9 cellular contexts compared by ENCODE assay signal in the genomic region with DNA sequence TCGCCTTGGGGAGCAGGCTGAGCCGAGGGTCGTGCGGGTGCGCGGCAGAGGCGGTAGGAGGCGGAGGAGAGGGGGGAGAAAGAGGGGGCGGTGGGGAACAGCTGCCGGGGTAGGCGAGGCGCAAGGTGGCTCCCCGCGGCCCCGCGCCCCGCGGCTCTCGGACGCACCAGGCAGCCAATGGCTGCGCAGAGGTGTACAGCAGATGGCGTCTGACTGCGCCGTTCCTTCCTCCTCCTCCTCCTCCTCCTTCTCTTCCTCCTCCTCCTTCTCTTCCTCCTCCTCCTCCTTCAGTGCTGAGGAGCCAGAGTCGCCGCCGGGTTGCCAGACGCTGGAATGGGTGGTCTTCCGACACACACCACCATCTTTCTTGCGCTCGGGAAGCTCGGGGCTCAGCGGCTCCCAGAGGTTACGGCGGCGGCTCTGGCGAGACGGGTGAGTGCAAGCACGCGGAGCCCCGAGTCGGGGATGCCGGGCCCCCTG. TPM values are rescaled to one million over a fixed set of nuclear protein-coding genes. Genes with fewer than 3 reads are reported as not detected.
DNase-seq lines count a peak whose midpoint lies in the region; ATAC-seq lines count a peak whose summit lies in the region.
"Had no signal": no experiment of that assay in that cellular context is flagged by ENCODE, and none has a peak within 500 bp of the region (broad histone marks: within the 10 kb centered on the region; RNA-seq: fewer than 3 reads in every experiment).

A gene with protein sequence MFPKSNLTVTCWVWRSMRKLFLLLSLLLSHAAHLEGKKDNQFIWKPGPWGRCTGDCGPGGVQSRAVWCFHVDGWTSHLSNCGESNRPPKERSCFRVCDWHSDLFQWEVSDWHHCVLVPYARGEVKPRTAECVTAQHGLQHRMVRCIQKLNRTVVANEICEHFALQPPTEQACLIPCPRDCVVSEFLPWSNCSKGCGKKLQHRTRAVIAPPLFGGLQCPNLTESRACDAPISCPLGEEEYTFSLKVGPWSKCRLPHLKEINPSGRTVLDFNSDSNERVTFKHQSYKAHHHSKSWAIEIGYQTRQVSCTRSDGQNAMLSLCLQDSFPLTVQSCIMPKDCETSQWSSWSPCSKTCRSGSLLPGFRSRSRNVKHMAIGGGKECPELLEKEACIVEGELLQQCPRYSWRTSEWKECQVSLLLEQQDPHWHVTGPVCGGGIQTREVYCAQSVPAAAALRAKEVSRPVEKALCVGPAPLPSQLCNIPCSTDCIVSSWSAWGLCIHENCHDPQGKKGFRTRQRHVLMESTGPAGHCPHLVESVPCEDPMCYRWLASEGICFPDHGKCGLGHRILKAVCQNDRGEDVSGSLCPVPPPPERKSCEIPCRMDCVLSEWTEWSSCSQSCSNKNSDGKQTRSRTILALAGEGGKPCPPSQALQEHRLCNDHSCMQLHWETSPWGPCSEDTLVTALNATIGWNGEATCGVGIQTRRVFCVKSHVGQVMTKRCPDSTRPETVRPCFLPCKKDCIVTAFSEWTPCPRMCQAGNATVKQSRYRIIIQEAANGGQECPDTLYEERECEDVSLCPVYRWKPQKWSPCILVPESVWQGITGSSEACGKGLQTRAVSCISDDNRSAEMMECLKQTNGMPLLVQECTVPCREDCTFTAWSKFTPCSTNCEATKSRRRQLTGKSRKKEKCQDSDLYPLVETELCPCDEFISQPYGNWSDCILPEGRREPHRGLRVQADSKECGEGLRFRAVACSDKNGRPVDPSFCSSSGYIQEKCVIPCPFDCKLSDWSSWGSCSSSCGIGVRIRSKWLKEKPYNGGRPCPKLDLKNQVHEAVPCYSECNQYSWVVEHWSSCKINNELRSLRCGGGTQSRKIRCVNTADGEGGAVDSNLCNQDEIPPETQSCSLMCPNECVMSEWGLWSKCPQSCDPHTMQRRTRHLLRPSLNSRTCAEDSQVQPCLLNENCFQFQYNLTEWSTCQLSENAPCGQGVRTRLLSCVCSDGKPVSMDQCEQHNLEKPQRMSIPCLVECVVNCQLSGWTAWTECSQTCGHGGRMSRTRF (N-terminal part only) (plus strand): TSS at position 290 of the 480 bp plus-strand sequence. CDS start 116,634 bp downstream, outside the sequence.

- H3K9me3 ChIP-seq in iPS-20b (ENCODE audit: insufficient read depth, low read depth, low read length): no peaks in the 10 kb centered on the region

- peaks cover 60% of the 10 kb centered on the region for H3K27me3 Mint-ChIP-seq in activated T-helper 2 cell treated with anti-CD3 and anti-CD28 coated beads, Interferon-gamma antibody, Interleukin-2, Interleukin-4, amounts not matched to agents 10 μg/mL and 5 μg/mL and 100 μg/mL, durations not matched to agents 14 hours and 24 hours and 36 hours (ENCODE audit: low read depth)
- peaks cover 69% of the 10 kb centered on the region for H3K27me3 Mint-ChIP-seq in stimulated activated memory B cell treated with anti-CD40 and anti-IgM and Interleukin-4, amounts not matched to agents 10 μg/mL and 1 μg/mL and 100 μg/mL, for 72 hours

- ATAC-seq in stimulated activated memory B cell treated with anti-CD40 and anti-IgM and Interleukin-4, amounts not matched to agents 10 μg/mL and 1 μg/mL and 100 μg/mL, for 72 hours: no peak
- ATAC-seq in GM21367 (IDR thresholded peaks at IDR 0.05; ENCODE audit: unreplicated experiment): no peak
- no peak for ATAC-seq in HG03439 (IDR thresholded peaks at IDR 0.05; ENCODE audit: unreplicated experiment)

- peaks cover 6% of the 10 kb centered on the region; the same call in 1 of the 2 replicates for H3K4me1 ChIP-seq in iPS-20b (ENCODE audit: insufficient read depth, low read length)

- H3K36me3 ChIP-seq in iPS-20b (ENCODE audit: insufficient read depth, low read depth, low read length): no peaks in the 10 kb centered on the region

- H3K4me1 Mint-ChIP-seq in activated T-helper 2 cell treated with anti-CD3 and anti-CD28 coated beads, Interferon-gamma antibody, Interleukin-2, Interleukin-4, amounts not matched to agents 10 μg/mL and 5 μg/mL and 100 μg/mL, durations not matched to agents 14 hours and 24 hours and 36 hours (ENCODE audit: low read depth): peaks cover 5% of the 10 kb centered on the region
- peaks cover 11% of the 10 kb centered on the region for H3K4me1 Mint-ChIP-seq in stimulated activated memory B cell treated with anti-CD40 and anti-IgM and Interleukin-4, amounts not matched to agents 10 μg/mL and 1 μg/mL and 100 μg/mL, for 72 hours

- H3K4me3 Mint-ChIP-seq in activated T-helper 2 cell treated with anti-CD3 and anti-CD28 coated beads, Interferon-gamma antibody, Interleukin-2, Interleukin-4, amounts not matched to agents 10 μg/mL and 5 μg/mL and 100 μg/mL, durations not matched to agents 14 hours and 24 hours and 36 hours (ENCODE audit: low read depth): peak within 1 kb of the TSS; percentile 26
- H3K4me3 Mint-ChIP-seq in stimulated activated memory B cell treated with anti-CD40 and anti-IgM and Interleukin-4, amounts not matched to agents 10 μg/mL and 1 μg/mL and 100 μg/mL, for 72 hours: peak within 1 kb of the TSS; percentile 68
- H3K4me3 Mint-ChIP-seq: activated naive CD4-positive, alpha-beta T cell treated with anti-CD3 and anti-CD28 coated beads, Interleukin-2, amount 50 U/mL, for 24 hours had no signal

- no peak within 1 kb of the TSS for H3K9ac ChIP-seq in iPS-20b (ENCODE audit: low read depth, low read length)

- peak within 1 kb of the TSS; percentile 76 for H3K4me3 ChIP-seq in iPS-20b (ENCODE audit: low read length)

- H3K27ac ChIP-seq in iPS-20b (ENCODE audit: low read length): no peak within 1 kb of the TSS

- peaks cover 96% of the 10 kb centered on the region for H3K27me3 ChIP-seq in iPS-20b (ENCODE audit: insufficient read depth, low read length)

- no peaks in the 10 kb centered on the region for H3K36me3 Mint-ChIP-seq in activated T-helper 2 cell treated with anti-CD3 and anti-CD28 coated beads, Interferon-gamma antibody, Interleukin-2, Interleukin-4, amounts not matched to agents 10 μg/mL and 5 μg/mL and 100 μg/mL, durations not matched to agents 14 hours and 24 hours and 36 hours (ENCODE audit: low read depth)
- no peaks in the 10 kb centered on the region for H3K36me3 Mint-ChIP-seq in stimulated activated memory B cell treated with anti-CD40 and anti-IgM and Interleukin-4, amounts not matched to agents 10 μg/mL and 1 μg/mL and 100 μg/mL, for 72 hours
- H3K36me3 Mint-ChIP-seq: activated naive CD4-positive, alpha-beta T cell treated with anti-CD3 and anti-CD28 coated beads, Interleukin-2, amount 50 U/mL, for 24 hours had no signal

- DNase-seq in NCI-H2227 (lab: John Stamatoyannopoulos, UW; ENCODE audit: unreplicated experiment): peak; percentile 16
- no peak for DNase-seq in NCI-H2227 treated with DMSO at 0.1 percent for 48 hours (lab: John Stamatoyannopoulos, UW)
- DNase-seq in activated T-helper 2 cell treated with anti-CD3 and anti-CD28 coated beads, Interferon-gamma antibody, Interleukin-2, Interleukin-4, amounts not matched to agents 10 μg/mL and 5 μg/mL and 100 μg/mL, durations not matched to agents 14 hours and 24 hours and 36 hours (ENCODE audit: low spot score): no peak
- DNase-seq in stimulated activated CD4-positive, alpha-beta T cell treated with anti-CD3 and anti-CD28 coated beads, Interleukin-4, amount 100 ng/mL, for 1 hour: no peak

- intact Hi-C loops in activated T-helper 2 cell treated with anti-CD3 and anti-CD28 coated beads, Interferon-gamma antibody, Interleukin-2, Interleukin-4, amounts not matched to agents 10 μg/mL and 5 μg/mL and 100 μg/mL, durations not matched to agents 14 hours and 24 hours and 36 hours (cut with micrococcal nuclease): no loop called here

- H3K9me3 Mint-ChIP-seq in activated T-helper 2 cell treated with anti-CD3 and anti-CD28 coated beads, Interferon-gamma antibody, Interleukin-2, Interleukin-4, amounts not matched to agents 10 μg/mL and 5 μg/mL and 100 μg/mL, durations not matched to agents 14 hours and 24 hours and 36 hours: no peaks in the 10 kb centered on the region
- H3K9me3 Mint-ChIP-seq in stimulated activated memory B cell treated with anti-CD40 and anti-IgM and Interleukin-4, amounts not matched to agents 10 μg/mL and 1 μg/mL and 100 μg/mL, for 72 hours: no peaks in the 10 kb centered on the region
- H3K9me3 Mint-ChIP-seq: activated naive CD4-positive, alpha-beta T cell treated with anti-CD3 and anti-CD28 coated beads, Interleukin-2, amount 50 U/mL, for 24 hours had no signal

- no peak within 1 kb of the TSS for H3K27ac Mint-ChIP-seq in activated T-helper 2 cell treated with anti-CD3 and anti-CD28 coated beads, Interferon-gamma antibody, Interleukin-2, Interleukin-4, amounts not matched to agents 10 μg/mL and 5 μg/mL and 100 μg/mL, durations not matched to agents 14 hours and 24 hours and 36 hours
- H3K27ac Mint-ChIP-seq in stimulated activated memory B cell treated with anti-CD40 and anti-IgM and Interleukin-4, amounts not matched to agents 10 μg/mL and 1 μg/mL and 100 μg/mL, for 72 hours: no peak within 1 kb of the TSS
- H3K27ac Mint-ChIP-seq: activated naive CD4-positive, alpha-beta T cell treated with anti-CD3 and anti-CD28 coated beads, Interleukin-2, amount 50 U/mL, for 24 hours had no signal

RNA-seq across cellular contexts. Expression of the gene that starts here (rescaled TPM):
- total RNA-seq in activated T-helper 2 cell treated with anti-CD3 and anti-CD28 coated beads, Interferon-gamma antibody, Interleukin-2, Interleukin-4, amounts not matched to agents 10 μg/mL and 5 μg/mL and 100 μg/mL, durations not matched to agents 14 hours and 24 hours and 36 hours: not detected in 2 replicates
